ENCODE assay signal across 1 cellular context in the genomic region with DNA sequence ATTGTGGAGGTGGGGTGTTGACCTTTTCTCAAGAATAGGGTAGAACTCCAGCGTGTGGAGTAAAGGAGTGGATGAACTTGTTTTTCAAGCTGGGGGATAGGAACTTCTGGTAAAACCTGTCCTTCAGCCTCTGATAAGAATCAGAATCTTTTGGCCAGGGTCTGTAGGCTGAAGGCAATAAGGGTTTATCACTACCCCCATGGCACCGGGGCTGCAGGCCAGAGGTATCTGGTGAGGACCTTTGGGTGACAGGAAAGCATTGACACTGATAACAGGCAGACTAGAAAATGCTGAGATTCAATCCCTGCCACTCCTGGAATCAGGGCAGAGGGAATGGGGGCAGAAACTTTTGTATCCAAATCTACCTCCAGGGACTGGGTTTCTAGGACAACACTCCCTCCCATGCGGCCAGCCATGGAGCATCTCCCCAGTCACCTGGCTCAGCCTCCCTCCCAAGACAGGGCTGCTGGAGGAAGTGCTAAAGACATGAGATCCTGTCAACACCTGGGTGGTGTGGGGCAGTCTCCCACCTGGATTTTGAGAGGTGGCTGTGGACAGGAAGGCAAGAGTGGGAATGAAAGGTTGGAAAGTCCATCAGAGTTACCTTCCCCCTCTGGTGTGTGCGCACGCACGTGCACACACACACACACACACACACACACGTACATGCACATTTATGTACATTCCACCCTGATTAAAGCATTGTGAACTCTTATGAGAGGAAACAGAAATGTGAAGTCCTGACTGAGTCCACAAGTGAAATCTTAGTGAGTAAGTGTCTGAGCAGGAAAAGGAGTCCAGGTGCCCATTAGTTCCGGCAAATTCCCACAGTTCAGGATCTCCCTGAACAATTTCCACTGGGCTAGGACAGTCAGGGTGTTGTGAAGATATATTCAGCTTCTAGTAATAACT.
TF ChIP-seq lines count a peak whose summit lies in the region.

No MANE protein-coding gene starts in this region.

TF ChIP-seq in GM23338, 12 proteins besides CTCF, POLR2A, EP300 and RAD21 (continued from another document):
- TF ChIP-seq REST (IDR thresholded peaks at IDR 0.05; ENCODE audit: unreplicated experiment) = no peak
TF ChIP-seq in GM23338: peak in this region for 0.
